ENCODE assay signal across 34 cellular contexts in the genomic region with DNA sequence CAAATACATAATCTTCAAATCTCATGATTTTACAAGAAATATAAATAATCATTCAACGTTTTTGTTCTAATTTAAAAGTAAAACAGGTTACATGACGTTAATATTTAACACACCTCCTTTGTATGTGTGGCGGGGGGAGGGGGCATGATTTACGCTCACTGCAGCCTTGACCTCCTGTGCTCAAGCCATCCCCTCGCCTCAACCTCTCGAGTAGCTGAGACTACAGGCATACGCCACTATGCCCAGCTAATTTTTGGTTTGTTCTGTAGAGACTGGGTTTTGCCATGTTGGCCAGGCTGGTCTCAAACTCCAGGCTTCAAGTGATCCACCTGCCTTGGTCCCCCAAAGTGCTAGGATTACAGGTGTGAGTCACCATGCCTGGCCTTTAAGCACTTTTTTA. TPM values are rescaled to one million over a fixed set of nuclear protein-coding genes. Genes with fewer than 3 reads are reported as not detected.
"Had no signal": no experiment of that assay in that cellular context is flagged by ENCODE, and none has a peak within 500 bp of the region (broad histone marks: within the 10 kb centered on the region; RNA-seq: fewer than 3 reads in every experiment).

No MANE protein-coding gene starts in this region.

- H3K4me1 Mint-ChIP-seq: activated CD4-positive, alpha-beta memory T cell treated with anti-CD3 and anti-CD28 coated beads, Interleukin-2, amount 10 ng/mL, durations not matched to agents 7 days and 5 days; activated CD4-positive, alpha-beta T cell treated with anti-CD3 and anti-CD28 coated beads for 36 hours; activated CD4-positive, alpha-beta T cell treated with anti-CD3 and anti-CD28 coated beads, Interleukin-2, amount 10 ng/mL, durations not matched to agents 7 days and 5 days; activated CD8-positive, alpha-beta memory T cell treated with anti-CD3 and anti-CD28 coated beads, Interleukin-2, amount 10 ng/mL, durations not matched to agents 7 days and 5 days; activated naive CD4-positive, alpha-beta T cell treated with anti-CD3 and anti-CD28 coated beads, Interleukin-2, amount 10 ng/mL, durations not matched to agents 7 days and 5 days; activated naive CD4-positive, alpha-beta T cell treated with anti-CD3 and anti-CD28 coated beads, Interleukin-2, amount 50 U/mL, for 24 hours; activated naive CD8-positive, alpha-beta T cell treated with anti-CD3 and anti-CD28 coated beads, Interleukin-2, amount 10 ng/mL, durations not matched to agents 7 days and 5 days; activated naive CD8-positive, alpha-beta T cell treated with anti-CD3 and anti-CD28 coated beads, Interleukin-2, amount 50 U/mL, for 24 hours; central memory CD8-positive, alpha-beta T cell had no signal

- DNase-seq: activated CD4-positive, alpha-beta memory T cell treated with anti-CD3 and anti-CD28 coated beads, Interleukin-2, amount 10 ng/mL, durations not matched to agents 7 days and 5 days; activated CD4-positive, alpha-beta T cell treated with anti-CD3 and anti-CD28 coated beads for 1 hour; activated CD4-positive, alpha-beta T cell treated with anti-CD3 and anti-CD28 coated beads for 36 hours; activated CD4-positive, alpha-beta T cell treated with anti-CD3 and anti-CD28 coated beads for 48 hours; activated CD4-positive, alpha-beta T cell treated with anti-CD3 and anti-CD28 coated beads, Interleukin-2, amount 10 ng/mL, durations not matched to agents 7 days and 5 days; activated CD4-positive, alpha-beta T cell treated with anti-CD3 and anti-CD28 coated beads, Interleukin-2, amount 50 U/mL, for 48 hours; activated CD4-positive, CD25-positive, alpha-beta regulatory T cell; activated CD8-positive, alpha-beta memory T cell treated with anti-CD3 and anti-CD28 coated beads for 24 hours; activated CD8-positive, alpha-beta memory T cell treated with anti-CD3 and anti-CD28 coated beads, Interleukin-2, amount 10 ng/mL, durations not matched to agents 7 days and 5 days; activated CD8-positive, alpha-beta memory T cell treated with anti-CD3 and anti-CD28 coated beads, Interleukin-2, amount 50 U/mL, for 48 hours; activated CD8-positive, alpha-beta T cell treated with anti-CD3 and anti-CD28 coated beads, Interleukin-2, amount 10 ng/mL, durations not matched to agents 7 days and 5 days; activated effector memory CD4-positive, alpha-beta T cell treated with Interleukin-2 at 50 U/mL for 16 hours; activated gamma-delta T cell; activated naive CD4-positive, alpha-beta T cell treated with anti-CD3 and anti-CD28 coated beads, Interleukin-2, amount 10 ng/mL, durations not matched to agents 7 days and 5 days; activated naive CD4-positive, alpha-beta T cell treated with Interleukin-2 at 50 U/mL for 16 hours; activated naive CD8-positive, alpha-beta T cell treated with anti-CD3 and anti-CD28 coated beads, Interleukin-2, amount 10 ng/mL, durations not matched to agents 7 days and 5 days; activated naive CD8-positive, alpha-beta T cell treated with anti-CD3 and anti-CD28 coated beads, Interleukin-2, amount 50 U/mL, for 24 hours; activated T-cell treated with anti-CD3 and anti-CD28 coated beads, Interleukin-2, amount 50 U/mL, for 24 hours; activated T-cell treated with anti-CD3 and anti-CD28 coated beads, Interleukin-2, amount 50 U/mL, for 48 hours; amygdala; anterior cingulate cortex; caudate nucleus; cerebellar nuclear complex; T-helper 1 cell; T-helper 2 cell; T-helper 9 cell had no signal

- H3K27me3 Mint-ChIP-seq: activated CD4-positive, alpha-beta memory T cell treated with anti-CD3 and anti-CD28 coated beads, Interleukin-2, amount 10 ng/mL, durations not matched to agents 7 days and 5 days; activated naive CD4-positive, alpha-beta T cell treated with anti-CD3 and anti-CD28 coated beads, Interleukin-2, amount 10 ng/mL, durations not matched to agents 7 days and 5 days; brain; central memory CD8-positive, alpha-beta T cell had no signal

- H3K36me3 Mint-ChIP-seq: activated CD8-positive, alpha-beta memory T cell treated with anti-CD3 and anti-CD28 coated beads, Interleukin-2, amount 10 ng/mL, durations not matched to agents 7 days and 5 days; activated naive CD4-positive, alpha-beta T cell treated with anti-CD3 and anti-CD28 coated beads, Interleukin-2, amount 10 ng/mL, durations not matched to agents 7 days and 5 days; activated naive CD8-positive, alpha-beta T cell; activated naive CD8-positive, alpha-beta T cell treated with anti-CD3 and anti-CD28 coated beads, Interleukin-2, amount 10 ng/mL, durations not matched to agents 7 days and 5 days; brain had no signal

- H3K4me3 Mint-ChIP-seq: activated CD4-positive, alpha-beta memory T cell treated with anti-CD3 and anti-CD28 coated beads, Interleukin-2, amount 10 ng/mL, durations not matched to agents 7 days and 5 days; activated CD4-positive, alpha-beta T cell treated with anti-CD3 and anti-CD28 coated beads for 36 hours; activated CD4-positive, alpha-beta T cell treated with anti-CD3 and anti-CD28 coated beads, Interleukin-2, amount 10 ng/mL, durations not matched to agents 7 days and 5 days; activated CD8-positive, alpha-beta memory T cell treated with anti-CD3 and anti-CD28 coated beads, Interleukin-2, amount 10 ng/mL, durations not matched to agents 7 days and 5 days; activated CD8-positive, alpha-beta T cell treated with anti-CD3 and anti-CD28 coated beads, Interleukin-2, amount 10 ng/mL, durations not matched to agents 7 days and 5 days; activated naive CD4-positive, alpha-beta T cell treated with anti-CD3 and anti-CD28 coated beads, Interleukin-2, amount 10 ng/mL, durations not matched to agents 7 days and 5 days; activated naive CD4-positive, alpha-beta T cell treated with anti-CD3 and anti-CD28 coated beads, Interleukin-2, amount 50 U/mL, for 24 hours; activated naive CD8-positive, alpha-beta T cell; activated naive CD8-positive, alpha-beta T cell treated with anti-CD3 and anti-CD28 coated beads, Interleukin-2, amount 10 ng/mL, durations not matched to agents 7 days and 5 days; activated naive CD8-positive, alpha-beta T cell treated with anti-CD3 and anti-CD28 coated beads, Interleukin-2, amount 50 U/mL, for 24 hours; activated T-cell treated with anti-CD3 and anti-CD28 coated beads, Interleukin-2, amount 50 U/mL, for 24 hours; central memory CD8-positive, alpha-beta T cell; T-helper 1 cell treated with Interleukin-12 subunit alpha and Interleukin-12 subunit beta and Interleukin-4 antibody, amounts not matched to agents 30 μg/mL and 1 μg/mL, for 36 hours; T-helper 2 cell treated with Interferon-gamma antibody and Interleukin-4, amounts not matched to agents 5 μg/mL and 100 μg/mL, for 36 hours had no signal

- H3K9me3 Mint-ChIP-seq: activated CD4-positive, alpha-beta memory T cell treated with anti-CD3 and anti-CD28 coated beads, Interleukin-2, amount 10 ng/mL, durations not matched to agents 7 days and 5 days; activated CD4-positive, alpha-beta T cell treated with anti-CD3 and anti-CD28 coated beads, Interleukin-2, amount 10 ng/mL, durations not matched to agents 7 days and 5 days; activated naive CD4-positive, alpha-beta T cell treated with anti-CD3 and anti-CD28 coated beads, Interleukin-2, amount 10 ng/mL, durations not matched to agents 7 days and 5 days; activated naive CD8-positive, alpha-beta T cell treated with anti-CD3 and anti-CD28 coated beads, Interleukin-2, amount 10 ng/mL, durations not matched to agents 7 days and 5 days; activated naive CD8-positive, alpha-beta T cell treated with anti-CD3 and anti-CD28 coated beads, Interleukin-2, amount 50 U/mL, for 24 hours; activated T-helper 2 cell treated with anti-CD3 and anti-CD28 coated beads, Interferon-gamma antibody, Interleukin-2, Interleukin-4, amounts not matched to agents 10 μg/mL and 5 μg/mL and 100 μg/mL, durations not matched to agents 14 hours and 24 hours and 36 hours; brain; T-helper 1 cell treated with Interleukin-12 subunit alpha and Interleukin-12 subunit beta and Interleukin-4 antibody, amounts not matched to agents 30 μg/mL and 1 μg/mL, for 36 hours; T-helper 2 cell treated with Interferon-gamma antibody and Interleukin-4, amounts not matched to agents 5 μg/mL and 100 μg/mL, for 36 hours had no signal

- H3K27ac Mint-ChIP-seq: activated CD4-positive, alpha-beta memory T cell treated with anti-CD3 and anti-CD28 coated beads, Interleukin-2, amount 10 ng/mL, durations not matched to agents 7 days and 5 days; activated CD4-positive, alpha-beta T cell treated with anti-CD3 and anti-CD28 coated beads for 36 hours; activated CD4-positive, alpha-beta T cell treated with anti-CD3 and anti-CD28 coated beads, Interleukin-2, amount 10 ng/mL, durations not matched to agents 7 days and 5 days; activated CD8-positive, alpha-beta memory T cell treated with anti-CD3 and anti-CD28 coated beads, Interleukin-2, amount 10 ng/mL, durations not matched to agents 7 days and 5 days; activated CD8-positive, alpha-beta T cell treated with anti-CD3 and anti-CD28 coated beads, Interleukin-2, amount 10 ng/mL, durations not matched to agents 7 days and 5 days; activated naive CD4-positive, alpha-beta T cell treated with anti-CD3 and anti-CD28 coated beads, Interleukin-2, amount 10 ng/mL, durations not matched to agents 7 days and 5 days; activated naive CD4-positive, alpha-beta T cell treated with anti-CD3 and anti-CD28 coated beads, Interleukin-2, amount 50 U/mL, for 24 hours; activated naive CD8-positive, alpha-beta T cell; activated naive CD8-positive, alpha-beta T cell treated with anti-CD3 and anti-CD28 coated beads, Interleukin-2, amount 10 ng/mL, durations not matched to agents 7 days and 5 days; activated naive CD8-positive, alpha-beta T cell treated with anti-CD3 and anti-CD28 coated beads, Interleukin-2, amount 50 U/mL, for 24 hours; activated T-cell treated with anti-CD3 and anti-CD28 coated beads, Interleukin-2, amount 50 U/mL, for 24 hours; activated T-helper 2 cell treated with anti-CD3 and anti-CD28 coated beads, Interferon-gamma antibody, Interleukin-2, Interleukin-4, amounts not matched to agents 10 μg/mL and 5 μg/mL and 100 μg/mL, durations not matched to agents 14 hours and 24 hours and 36 hours; brain; T-helper 1 cell treated with Interleukin-12 subunit alpha and Interleukin-12 subunit beta and Interleukin-4 antibody, amounts not matched to agents 30 μg/mL and 1 μg/mL, for 36 hours; T-helper 2 cell treated with Interferon-gamma antibody and Interleukin-4, amounts not matched to agents 5 μg/mL and 100 μg/mL, for 36 hours had no signal

- ATAC-seq: activated CD4-positive, alpha-beta T cell treated with anti-CD3 and anti-CD28 coated beads for 36 hours; activated CD4-positive, CD25-positive, alpha-beta regulatory T cell treated with anti-CD3 and anti-CD28 coated beads, Interleukin-2, amount 50 U/mL, for 24 hours; activated CD8-positive, alpha-beta memory T cell treated with anti-CD3 and anti-CD28 coated beads, Interleukin-2, amount 10 ng/mL, durations not matched to agents 7 days and 5 days; activated CD8-positive, alpha-beta T cell treated with anti-CD3 and anti-CD28 coated beads, Interleukin-2, amount 10 ng/mL, durations not matched to agents 7 days and 5 days; activated naive CD8-positive, alpha-beta T cell treated with anti-CD3 and anti-CD28 coated beads, Interleukin-2, amount 50 U/mL, for 24 hours had no signal

RNA-seq across cellular contexts. Expression of a gene that starts 7.2 kb away (rescaled TPM):
- total RNA-seq: activated CD4-positive, alpha-beta memory T cell treated with anti-CD3 and anti-CD28 coated beads, Interleukin-2, amount 10 ng/mL, durations not matched to agents 7 days and 5 days; activated CD4-positive, alpha-beta T cell treated with anti-CD3 and anti-CD28 coated beads for 36 hours; activated CD4-positive, alpha-beta T cell treated with anti-CD3 and anti-CD28 coated beads, Interleukin-2, amount 10 ng/mL, durations not matched to agents 7 days and 5 days; activated CD8-positive, alpha-beta T cell treated with anti-CD3 and anti-CD28 coated beads, Interleukin-2, amount 10 ng/mL, durations not matched to agents 7 days and 5 days; activated naive CD8-positive, alpha-beta T cell treated with anti-CD3 and anti-CD28 coated beads, Interleukin-2, amount 10 ng/mL, durations not matched to agents 7 days and 5 days; activated T-helper 2 cell treated with anti-CD3 and anti-CD28 coated beads, Interferon-gamma antibody, Interleukin-2, Interleukin-4, amounts not matched to agents 10 μg/mL and 5 μg/mL and 100 μg/mL, durations not matched to agents 14 hours and 24 hours and 36 hours had no signal
